3 cellular contexts compared by ENCODE assay signal in genomic region chr5:123748239-123748638, GRCh38.
"Had no signal": no experiment of that assay in that cellular context is flagged by ENCODE, and none has a peak within 500 bp of the region (broad histone marks: within the 10 kb centered on the region; RNA-seq: fewer than 3 reads in every experiment).

No MANE protein-coding gene starts in this region.

- ATAC-seq: GM12878 had no signal

- DNase-seq: GDM1, GF-D8 had no signal

- H3K4me3 ChIP-seq: GM12878 had no signal
